ENCODE assay signal across 1 cellular context in the genomic region with DNA sequence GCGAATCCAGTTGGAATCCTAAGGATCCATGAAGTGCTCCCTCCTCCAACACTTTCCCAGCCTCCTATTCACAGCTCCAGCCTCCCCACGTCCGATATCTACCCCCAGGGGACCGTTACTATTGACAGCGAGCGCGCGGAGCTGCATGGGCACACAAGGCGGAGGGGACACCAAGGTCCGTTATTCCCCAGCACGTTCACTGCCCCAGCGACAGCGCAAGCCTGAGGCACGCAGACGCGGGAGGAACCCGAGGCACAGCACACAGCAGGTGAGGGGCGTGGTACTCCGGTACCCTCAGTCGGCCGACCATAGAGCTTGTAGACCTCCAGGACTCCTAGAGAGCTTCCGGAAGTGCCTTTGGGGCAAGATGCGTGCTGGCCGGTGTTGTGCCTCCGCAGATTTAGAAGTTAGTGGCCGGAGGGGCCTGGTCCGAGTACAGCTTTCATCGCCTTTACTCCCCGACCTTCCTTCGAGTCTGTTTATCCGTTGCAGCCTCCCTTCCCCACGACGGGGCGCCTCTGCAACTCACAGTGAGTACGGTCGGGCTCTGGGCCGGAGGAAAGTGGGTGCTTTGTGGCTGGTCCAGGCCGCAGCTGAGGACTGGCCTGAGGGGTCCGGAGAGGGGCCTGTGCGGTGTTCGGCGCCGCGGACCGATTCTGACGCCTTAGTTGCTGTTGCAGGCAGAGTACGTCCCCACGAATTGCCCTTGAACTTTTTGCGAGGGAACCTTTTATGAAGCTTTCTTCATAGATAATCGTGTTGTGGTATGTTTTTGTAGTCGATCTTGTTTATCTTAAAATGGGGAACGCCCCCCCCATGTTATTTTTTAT.
TF ChIP-seq lines count a peak whose summit lies in the region.

ZKSCAN8 (plus strand) TSS at position 384 of the 830 bp plus-strand sequence. CDS start 6,525 bp downstream, outside the sequence.

TF ChIP-seq in HepG2, 621 proteins besides CTCF, POLR2A, EP300 and RAD21 (continued from another document and continues in another):
- TF ChIP-seq ZNF263 (CRISPR knock-in tag; IDR thresholded peaks at IDR 0.05) = peak; percentile 97
- peak; percentile 98 for TF ChIP-seq MYPOP (CRISPR knock-in tag; IDR thresholded peaks at IDR 0.05)
- no peak for TF ChIP-seq EHMT2 (IDR thresholded peaks at IDR 0.05; ENCODE audit: borderline replicate concordance, low read depth, low read length)
- 0 out of 2 replicates have a peak, but pooled peaks have one; percentile 76 for TF ChIP-seq U2AF2 (IDR thresholded peaks at IDR 0.05; ENCODE audit: low read depth, low read length)
- TF ChIP-seq, protein P1, sequence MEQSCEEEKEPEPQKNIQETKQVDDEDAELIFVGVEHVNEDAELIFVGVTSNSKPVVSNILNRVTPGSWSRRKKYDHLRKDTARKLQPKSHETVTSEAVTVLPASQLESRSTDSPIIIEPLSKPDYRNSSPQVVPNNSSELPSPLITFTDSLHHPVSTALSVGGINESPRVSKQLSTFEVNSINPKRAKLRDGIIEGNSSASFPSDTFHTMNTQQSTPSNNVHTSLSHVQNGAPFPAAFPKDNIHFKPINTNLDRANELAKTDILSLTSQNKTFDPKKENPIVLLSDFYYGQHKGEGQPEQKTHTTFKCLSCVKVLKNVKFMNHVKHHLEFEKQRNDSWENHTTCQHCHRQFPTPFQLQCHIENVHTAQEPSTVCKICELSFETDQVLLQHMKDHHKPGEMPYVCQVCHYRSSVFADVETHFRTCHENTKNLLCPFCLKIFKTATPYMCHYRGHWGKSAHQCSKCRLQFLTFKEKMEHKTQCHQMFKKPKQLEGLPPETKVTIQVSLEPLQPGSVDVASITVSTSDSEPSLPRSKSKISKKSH (CRISPR knock-in tag; IDR thresholded peaks at IDR 0.05; ENCODE audit: borderline replicate concordance) = peak; percentile 96
- TF ChIP-seq NR2F6 (IDR thresholded peaks at IDR 0.05) = peak; percentile 38; the same call in 1 of the 2 replicates
- peak; percentile 29 for TF ChIP-seq NR2F6 (CRISPR knock-in tag; IDR thresholded peaks at IDR 0.05)
- TF ChIP-seq ATF7 (IDR thresholded peaks at IDR 0.05) = no peak
- peak; percentile 89 for TF ChIP-seq ATF7 (CRISPR knock-in tag; IDR thresholded peaks at IDR 0.05)
- peak; percentile 72 for TF ChIP-seq ZHX2 (IDR thresholded peaks at IDR 0.05; ENCODE audit: low read depth)
- peak; percentile 91 for TF ChIP-seq ZHX2 (CRISPR knock-in tag; IDR thresholded peaks at IDR 0.05; ENCODE audit: borderline replicate concordance)
- TF ChIP-seq, protein P2, sequence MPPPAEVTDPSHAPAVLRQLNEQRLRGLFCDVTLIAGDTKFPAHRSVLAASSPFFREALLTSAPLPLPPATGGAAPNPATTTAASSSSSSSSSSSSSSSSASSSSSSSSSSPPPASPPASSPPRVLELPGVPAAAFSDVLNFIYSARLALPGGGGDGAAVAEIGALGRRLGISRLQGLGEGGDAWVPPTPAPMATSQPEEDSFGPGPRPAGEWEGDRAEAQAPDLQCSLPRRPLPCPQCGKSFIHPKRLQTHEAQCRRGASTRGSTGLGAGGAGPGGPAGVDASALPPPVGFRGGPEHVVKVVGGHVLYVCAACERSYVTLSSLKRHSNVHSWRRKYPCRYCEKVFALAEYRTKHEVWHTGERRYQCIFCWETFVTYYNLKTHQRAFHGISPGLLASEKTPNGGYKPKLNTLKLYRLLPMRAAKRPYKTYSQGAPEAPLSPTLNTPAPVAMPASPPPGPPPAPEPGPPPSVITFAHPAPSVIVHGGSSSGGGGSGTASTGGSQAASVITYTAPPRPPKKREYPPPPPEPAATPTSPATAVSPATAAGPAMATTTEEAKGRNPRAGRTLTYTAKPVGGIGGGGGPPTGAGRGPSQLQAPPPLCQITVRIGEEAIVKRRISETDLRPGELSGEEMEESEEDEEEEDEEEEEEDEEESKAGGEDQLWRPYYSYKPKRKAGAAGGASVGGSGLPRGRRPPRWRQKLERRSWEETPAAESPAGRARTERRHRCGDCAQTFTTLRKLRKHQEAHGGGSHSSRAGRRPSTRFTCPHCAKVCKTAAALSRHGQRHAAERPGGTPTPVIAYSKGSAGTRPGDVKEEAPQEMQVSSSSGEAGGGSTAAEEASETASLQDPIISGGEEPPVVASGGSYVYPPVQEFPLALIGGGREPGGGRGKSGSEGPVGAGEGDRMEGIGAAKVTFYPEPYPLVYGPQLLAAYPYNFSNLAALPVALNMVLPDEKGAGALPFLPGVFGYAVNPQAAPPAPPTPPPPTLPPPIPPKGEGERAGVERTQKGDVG (CRISPR knock-in tag; IDR thresholded peaks at IDR 0.05; ENCODE audit: borderline replicate concordance) = peak; percentile 97; the same call in 1 of the 2 replicates
- TF ChIP-seq, protein P3, sequence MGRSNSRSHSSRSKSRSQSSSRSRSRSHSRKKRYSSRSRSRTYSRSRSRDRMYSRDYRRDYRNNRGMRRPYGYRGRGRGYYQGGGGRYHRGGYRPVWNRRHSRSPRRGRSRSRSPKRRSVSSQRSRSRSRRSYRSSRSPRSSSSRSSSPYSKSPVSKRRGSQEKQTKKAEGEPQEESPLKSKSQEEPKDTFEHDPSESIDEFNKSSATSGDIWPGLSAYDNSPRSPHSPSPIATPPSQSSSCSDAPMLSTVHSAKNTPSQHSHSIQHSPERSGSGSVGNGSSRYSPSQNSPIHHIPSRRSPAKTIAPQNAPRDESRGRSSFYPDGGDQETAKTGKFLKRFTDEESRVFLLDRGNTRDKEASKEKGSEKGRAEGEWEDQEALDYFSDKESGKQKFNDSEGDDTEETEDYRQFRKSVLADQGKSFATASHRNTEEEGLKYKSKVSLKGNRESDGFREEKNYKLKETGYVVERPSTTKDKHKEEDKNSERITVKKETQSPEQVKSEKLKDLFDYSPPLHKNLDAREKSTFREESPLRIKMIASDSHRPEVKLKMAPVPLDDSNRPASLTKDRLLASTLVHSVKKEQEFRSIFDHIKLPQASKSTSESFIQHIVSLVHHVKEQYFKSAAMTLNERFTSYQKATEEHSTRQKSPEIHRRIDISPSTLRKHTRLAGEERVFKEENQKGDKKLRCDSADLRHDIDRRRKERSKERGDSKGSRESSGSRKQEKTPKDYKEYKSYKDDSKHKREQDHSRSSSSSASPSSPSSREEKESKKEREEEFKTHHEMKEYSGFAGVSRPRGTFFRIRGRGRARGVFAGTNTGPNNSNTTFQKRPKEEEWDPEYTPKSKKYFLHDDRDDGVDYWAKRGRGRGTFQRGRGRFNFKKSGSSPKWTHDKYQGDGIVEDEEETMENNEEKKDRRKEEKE (IDR thresholded peaks at IDR 0.05) = no peak
- TF ChIP-seq, protein P4, sequence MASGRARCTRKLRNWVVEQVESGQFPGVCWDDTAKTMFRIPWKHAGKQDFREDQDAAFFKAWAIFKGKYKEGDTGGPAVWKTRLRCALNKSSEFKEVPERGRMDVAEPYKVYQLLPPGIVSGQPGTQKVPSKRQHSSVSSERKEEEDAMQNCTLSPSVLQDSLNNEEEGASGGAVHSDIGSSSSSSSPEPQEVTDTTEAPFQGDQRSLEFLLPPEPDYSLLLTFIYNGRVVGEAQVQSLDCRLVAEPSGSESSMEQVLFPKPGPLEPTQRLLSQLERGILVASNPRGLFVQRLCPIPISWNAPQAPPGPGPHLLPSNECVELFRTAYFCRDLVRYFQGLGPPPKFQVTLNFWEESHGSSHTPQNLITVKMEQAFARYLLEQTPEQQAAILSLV (CRISPR knock-in tag; IDR thresholded peaks at IDR 0.05; ENCODE audit: borderline replicate concordance) = peak; percentile 99
- peak; percentile 95 for TF ChIP-seq NFKBIZ (CRISPR knock-in tag; IDR thresholded peaks at IDR 0.05)
- peak; percentile 91 for TF ChIP-seq CCDC6 (CRISPR knock-in tag; IDR thresholded peaks at IDR 0.05)
- TF ChIP-seq SMYD3 (CRISPR knock-in tag; IDR thresholded peaks at IDR 0.05) = no peak; the same call in 1 of the 2 replicates
- TF ChIP-seq NFRKB (IDR thresholded peaks at IDR 0.05) = no peak
- no peak for TF ChIP-seq PAF1 (CRISPR knock-in tag; IDR thresholded peaks at IDR 0.05)
- 0 out of 2 replicates have a peak, but pooled peaks have one; percentile 61 for TF ChIP-seq ISX (CRISPR knock-in tag; conservative IDR thresholded peaks at IDR 0.05)
- no peak for TF ChIP-seq ZNF569 (CRISPR knock-in tag; IDR thresholded peaks at IDR 0.05; ENCODE audit: borderline replicate concordance)
- peak; percentile 51; the same call in 1 of the 2 replicates for TF ChIP-seq SAFB2 (CRISPR knock-in tag; IDR thresholded peaks at IDR 0.05; ENCODE audit: borderline replicate concordance, low read depth)
- TF ChIP-seq SIX4 (CRISPR knock-in tag; IDR thresholded peaks at IDR 0.05) = peak; percentile 14; the same call in 1 of the 2 replicates
- TF ChIP-seq NFIB (CRISPR knock-in tag; IDR thresholded peaks at IDR 0.05; ENCODE audit: borderline replicate concordance) = no peak
- peak; percentile 82; the same call in 1 of the 2 replicates for TF ChIP-seq MTA3 (CRISPR knock-in tag; IDR thresholded peaks at IDR 0.05)
- TF ChIP-seq GFI1 (CRISPR knock-in tag; IDR thresholded peaks at IDR 0.05; ENCODE audit: borderline replicate concordance) = peak; percentile 82; the same call in 1 of the 2 replicates
- TF ChIP-seq ZNF891 (CRISPR knock-in tag; IDR thresholded peaks at IDR 0.05) = peak; percentile 98
- TF ChIP-seq DMTF1 (CRISPR knock-in tag; IDR thresholded peaks at IDR 0.05) = peak; percentile 77; the same call in 1 of the 2 replicates
- TF ChIP-seq STAG1 (CRISPR knock-in tag; IDR thresholded peaks at IDR 0.05) = peak; percentile 23
- no peak for TF ChIP-seq KDM1A (CRISPR knock-in tag; IDR thresholded peaks at IDR 0.05)
- peak; percentile 81; the same call in 1 of the 2 replicates for TF ChIP-seq MTF2 (CRISPR knock-in tag; IDR thresholded peaks at IDR 0.05; ENCODE audit: borderline replicate concordance)
- peak; percentile 98 for TF ChIP-seq ZNF550 (CRISPR knock-in tag; IDR thresholded peaks at IDR 0.05; ENCODE audit: borderline replicate concordance)
- peak; percentile 90; the same call in 1 of the 2 replicates for TF ChIP-seq ZNF678 (CRISPR knock-in tag; IDR thresholded peaks at IDR 0.05)
- 0 out of 2 replicates have a peak, but pooled peaks have one; percentile 83 for TF ChIP-seq PAWR (CRISPR knock-in tag; IDR thresholded peaks at IDR 0.05; ENCODE audit: borderline replicate concordance)
- TF ChIP-seq ZNF607 (CRISPR knock-in tag; IDR thresholded peaks at IDR 0.05; ENCODE audit: borderline replicate concordance) = peak; percentile 85; the same call in 1 of the 2 replicates
- TF ChIP-seq ZNF614 (CRISPR knock-in tag; IDR thresholded peaks at IDR 0.05; ENCODE audit: borderline replicate concordance) = peak; percentile 70
- peak; percentile 97 for TF ChIP-seq DMAP1 (CRISPR knock-in tag; IDR thresholded peaks at IDR 0.05)
